Comparison of ENCODE assay signal across 17 cellular contexts in genomic region chr10:24417053-24417452, GRCh38.
DNase-seq lines count a peak whose midpoint lies in the region; ATAC-seq and TF ChIP-seq lines count a peak whose summit lies in the region.
"Had no signal": no experiment of that assay in that cellular context is flagged by ENCODE, and none has a peak within 500 bp of the region (broad histone marks: within the 10 kb centered on the region; RNA-seq: fewer than 3 reads in every experiment).

No MANE protein-coding gene starts in this region.

- in situ Hi-C loops in mammary epithelial cell (cut with MboI; ENCODE audit: low sequenced_read_pairs in 2 of 2) (no loop called here), gastrocnemius medialis (cut with MboI; ENCODE audit: low sequenced_read_pairs in 4 of 4) (no loop called here)

- no TSS peak for BruUV-seq in MCF 10A (replicated peaks; lab: Mats Ljungman, UMichigan)
- BruUV-seq in mammary epithelial cell (replicated peaks; lab: Mats Ljungman, UMichigan) = no TSS peak

- ATAC-seq in gastrocnemius medialis (no peak), HG03565 (IDR thresholded peaks at IDR 0.05; ENCODE audit: unreplicated experiment) (no peak)

- H3K27me3 ChIP-seq in mammary epithelial cell (ENCODE audit: insufficient read depth, low read length) (no peaks in the 10 kb centered on the region), mesenchymal stem cell (ENCODE audit: control insufficient read depth in 1 of 2, insufficient read depth in 1 of 2, low read length in 2 of 2) (peaks cover 0 to 3% of the 10 kb centered on the region in 2 experiments), gastrocnemius medialis (no peaks in the 10 kb centered on the region)
- H3K27me3 ChIP-seq: Peyer's patch had no signal

- H3K9me3 Mint-ChIP-seq in MCF 10A (ENCODE audit: unreplicated experiment) (no peaks in the 10 kb centered on the region), type B pancreatic cell (no peaks in the 10 kb centered on the region)
- H3K9me3 Mint-ChIP-seq in activated T-cell treated with anti-CD3 and anti-CD28 coated beads, Interleukin-2, amount 50 U/mL, for 24 hours = peaks cover 2% of the 10 kb centered on the region

- H4K8ac ChIP-seq in mesenchymal stem cell (ENCODE audit: low read length) = no peak overlapping the region

- no peak overlapping the region for H3K9ac ChIP-seq in mammary epithelial cell (ENCODE audit: insufficient read depth, low read length)
- H3K9ac ChIP-seq in mesenchymal stem cell (ENCODE audit: low read length) = peak overlapping the region; percentile 2
- H3K9ac ChIP-seq: KMS-11 had no signal

- WGBS in mammary epithelial cell (ENCODE audit: low coverage, missing lambda C conversion rate) = 81% methylated on average over 5 of the region's 7 CpGs
- WGBS in mesenchymal stem cell = 93% methylated on average over 7 of the region's 7 CpGs

- peaks cover 11% of the 10 kb centered on the region for H3K4me1 ChIP-seq in mammary epithelial cell (ENCODE audit: insufficient read depth, low read length)
- H3K4me1 ChIP-seq in mesenchymal stem cell (ENCODE audit: control insufficient read depth, insufficient read depth, low read depth, low read length) = peaks cover 2% of the 10 kb centered on the region
- H3K4me1 ChIP-seq in gastrocnemius medialis = peaks cover 34 to 40% of the 10 kb centered on the region in 2 donors

- H3K36me3 Mint-ChIP-seq in MCF 10A (ENCODE audit: insufficient read depth, unreplicated experiment) = peaks cover 6% of the 10 kb centered on the region
- peaks cover 21% of the 10 kb centered on the region for H3K36me3 Mint-ChIP-seq in type B pancreatic cell
- H3K36me3 Mint-ChIP-seq in activated T-cell treated with anti-CD3 and anti-CD28 coated beads, Interleukin-2, amount 50 U/mL, for 24 hours (ENCODE audit: low read depth) = no peaks in the 10 kb centered on the region

- H3K23ac ChIP-seq in mesenchymal stem cell (ENCODE audit: low read length in 2 of 2) = no peak overlapping the region

- H2BK120ac ChIP-seq in mesenchymal stem cell (ENCODE audit: low read depth, low read length) = no peak overlapping the region

- no peak overlapping the region for H3K4me2 ChIP-seq in mammary epithelial cell (ENCODE audit: insufficient read depth, low read depth, low read length)
- H3K4me2 ChIP-seq in mesenchymal stem cell (ENCODE audit: low read length, poor library complexity, severe bottlenecking) = no peak overlapping the region
- H3K4me2 ChIP-seq: KMS-11 had no signal

- H3K27ac Mint-ChIP-seq in MCF 10A (ENCODE audit: low read depth, unreplicated experiment) = peak overlapping the region; percentile 96
- H3K27ac Mint-ChIP-seq in type B pancreatic cell = peak overlapping the region; percentile 83
- no peak overlapping the region for H3K27ac Mint-ChIP-seq in activated T-cell treated with anti-CD3 and anti-CD28 coated beads, Interleukin-2, amount 50 U/mL, for 24 hours

- TF ChIP-seq CTCF in MCF 10A (IDR thresholded peaks at IDR 0.05; ENCODE audit: unreplicated experiment) (no peak), mammary epithelial cell (conservative IDR thresholded peaks at IDR 0.05 in 1 of 2, IDR thresholded peaks at IDR 0.05 in 1 of 2; ENCODE audit: extremely low read depth in 1 of 2, insufficient read depth in 1 of 2, low read depth in 1 of 2, low read length in 2 of 2) (no peak), gastrocnemius medialis (IDR thresholded peaks at IDR 0.05 in 4 of 5, conservative IDR thresholded peaks at IDR 0.05 in 1 of 5) (no peak), type B pancreatic cell (conservative IDR thresholded peaks at IDR 0.05) (no peak)

- CTCF ChIA-PET in MCF 10A (lab: Yijun Ruan, JAX) = interaction anchor here (0.6 to 2.8 kb wide), 12 partner anchors 10 to 1203 kb away, joined by 3 to 17 read pairs (median 4); no protein-coding TSS in a partner anchor
- CTCF ChIA-PET in mammary epithelial cell (lab: Charles Lee; ENCODE audit: low non-redundant PET) = no interaction called here

- no peaks in the 10 kb centered on the region for H3K36me3 ChIP-seq in mammary epithelial cell (ENCODE audit: insufficient read depth, low read length)
- no peaks in the 10 kb centered on the region for H3K36me3 ChIP-seq in mesenchymal stem cell (ENCODE audit: control insufficient read depth in 1 of 2, insufficient read depth in 2 of 2, low read depth in 1 of 2, low read length in 2 of 2)
- H3K36me3 ChIP-seq in gastrocnemius medialis = no peaks in the 10 kb centered on the region
- H3K36me3 ChIP-seq: Peyer's patch had no signal

- no peak overlapping the region for H3K14ac ChIP-seq in mesenchymal stem cell (ENCODE audit: low read length in 2 of 2)

- no peak overlapping the region for H3K18ac ChIP-seq in mesenchymal stem cell (ENCODE audit: low read depth in 1 of 2, low read length in 2 of 2)

- no peak overlapping the region for H2BK15ac ChIP-seq in mesenchymal stem cell (ENCODE audit: low read depth, poor library complexity, severe bottlenecking)

- H3K27me3 Mint-ChIP-seq in MCF 10A (ENCODE audit: insufficient read depth, unreplicated experiment) (no peaks in the 10 kb centered on the region), type B pancreatic cell (no peaks in the 10 kb centered on the region)
- peaks cover 22% of the 10 kb centered on the region for H3K27me3 Mint-ChIP-seq in activated T-cell treated with anti-CD3 and anti-CD28 coated beads, Interleukin-2, amount 50 U/mL, for 24 hours

- H2AK5ac ChIP-seq in mesenchymal stem cell (ENCODE audit: low read length, severe bottlenecking) = no peak overlapping the region

- H3K4ac ChIP-seq in mesenchymal stem cell (ENCODE audit: low read depth in 1 of 2, low read length in 2 of 2) = no peak overlapping the region

- dilution Hi-C loops in mammary epithelial cell (cut with HindIII; ENCODE audit: low sequenced_read_pairs) = no loop called here

- H3K4me3 ChIP-seq in mammary epithelial cell (replicated peaks in 1 of 3; ENCODE audit: insufficient read depth in 1 of 3, low read depth in 2 of 3, low read length in 3 of 3) (no peak overlapping the region), mesenchymal stem cell (ENCODE audit: insufficient read depth in 1 of 2, low read depth in 1 of 2, low read length in 2 of 2) (no peak overlapping the region), gastrocnemius medialis (no peak overlapping the region)
- H3K4me3 ChIP-seq: Peyer's patch had no signal

- H4K20me1 ChIP-seq in mammary epithelial cell (ENCODE audit: insufficient read depth, low read length) = no peaks in the 10 kb centered on the region

- H2AFZ ChIP-seq in mammary epithelial cell (ENCODE audit: low read depth, low read length) = no peak overlapping the region
- H2AFZ ChIP-seq in mesenchymal stem cell (ENCODE audit: low read depth, low read length) = no peak overlapping the region

- no peak overlapping the region for H2BK5ac ChIP-seq in mesenchymal stem cell (ENCODE audit: low read depth, low read length, poor library complexity, severe bottlenecking)

- intact Hi-C loops in MCF 10A (cut with micrococcal nuclease) (loop anchor here (5.0 kb wide), 1 partner anchor 85 kb away; no protein-coding TSS in a partner anchor), mammary epithelial cell (cut with micrococcal nuclease) (no loop called here), gastrocnemius medialis (cut with DNase I; ENCODE audit: low total_unique reads) (no loop called here)

- H3K4me1 Mint-ChIP-seq in MCF 10A (ENCODE audit: insufficient read depth, unreplicated experiment) (peaks cover 23% of the 10 kb centered on the region), type B pancreatic cell (ENCODE audit: unreplicated experiment) (peaks cover 29% of the 10 kb centered on the region)
- no peaks in the 10 kb centered on the region for H3K4me1 Mint-ChIP-seq in activated T-cell treated with anti-CD3 and anti-CD28 coated beads, Interleukin-2, amount 50 U/mL, for 24 hours (ENCODE audit: low read depth)

- no peaks in the 10 kb centered on the region for H3K79me1 ChIP-seq in mesenchymal stem cell (replicated peaks; ENCODE audit: low read length, poor library complexity, severe bottlenecking)

- POLR2A ChIA-PET in MCF 10A (lab: Yijun Ruan, JAX) = interaction anchor here (0.5 to 5.6 kb wide), 15 partner anchors 11 to 163 kb away, joined by 3 to 90 read pairs (median 13); no protein-coding TSS in a partner anchor

- H3K9me3 ChIP-seq in mammary epithelial cell (replicated peaks; ENCODE audit: insufficient read depth, low read length) (peaks cover 4% of the 10 kb centered on the region), mesenchymal stem cell (ENCODE audit: control insufficient read depth, low read length) (peaks cover 4% of the 10 kb centered on the region), gastrocnemius medialis (no peaks in the 10 kb centered on the region)
- H3K9me3 ChIP-seq: Peyer's patch had no signal

- H3K4me3 Mint-ChIP-seq in MCF 10A (ENCODE audit: unreplicated experiment) (no peak overlapping the region), type B pancreatic cell (no peak overlapping the region)
- no peak overlapping the region for H3K4me3 Mint-ChIP-seq in activated T-cell treated with anti-CD3 and anti-CD28 coated beads, Interleukin-2, amount 50 U/mL, for 24 hours

- H2BK12ac ChIP-seq in mesenchymal stem cell (ENCODE audit: low read length in 2 of 2) = no peak overlapping the region

- peaks cover 7% of the 10 kb centered on the region for H3K79me2 ChIP-seq in mammary epithelial cell (ENCODE audit: insufficient read depth, low read length)

- DNase-seq in MCF 10A (ENCODE audit: unreplicated experiment) = no peak
- no peak for DNase-seq in mammary epithelial cell
- no peak for DNase-seq in mesenchymal stem cell
- DNase-seq in gastrocnemius medialis = no peak
- DNase-seq in type B pancreatic cell (ENCODE audit: extremely low spot score, unreplicated experiment) = no peak
- DNase-seq in NCI-H524 (lab: John Stamatoyannopoulos, UW) = no peak
- DNase-seq in activated T-cell treated with anti-CD3 and anti-CD28 coated beads, Interleukin-2, amount 50 U/mL, for 24 hours = no peak
- DNase-seq: C1 segment of cervical spinal cord, DMS153, MM.1S, NCI-H1105, NCI-H187, NCI-H446, Peyer's patch had no signal

- no peak for TF ChIP-seq POLR2A in gastrocnemius medialis (IDR thresholded peaks at IDR 0.05)

- H3K27ac ChIP-seq in mammary epithelial cell (ENCODE audit: insufficient read depth, low read depth, low read length) (no peak overlapping the region), mesenchymal stem cell (ENCODE audit: low read length, poor library complexity, severe bottlenecking) (no peak overlapping the region), gastrocnemius medialis (peak overlapping the region; percentile 84 to 97 (median 92))
- H3K27ac ChIP-seq: 22Rv1, KMS-11, Peyer's patch had no signal

- H4K91ac ChIP-seq in mesenchymal stem cell (ENCODE audit: low read length) = no peak overlapping the region

Comparison
In these comparisons a context has a peak if more than half of its experiments do, and no peak if none do; other contexts are left out.
1. H3K27ac ChIP-seq: peak in gastrocnemius medialis (4 of 4); none in mammary epithelial cell (single experiment) and mesenchymal stem cell (single experiment).